10 cellular contexts compared by ENCODE assay signal in genomic region chr20:60984666-60985065, GRCh38.
"Had no signal": no experiment of that assay in that cellular context is flagged by ENCODE, and none has a peak within 500 bp of the region (broad histone marks: within the 10 kb centered on the region; RNA-seq: fewer than 3 reads in every experiment).

No MANE protein-coding gene starts in this region.

- H3K27me3 ChIP-seq: cardiac muscle cell had no signal

- H3K4me1 ChIP-seq: heart right ventricle, left ventricle myocardium inferior had no signal

- DNase-seq: activated naive CD4-positive, alpha-beta T cell treated with anti-CD3 and anti-CD28 coated beads, Interleukin-2, amount 10 ng/mL, durations not matched to agents 7 days and 5 days; effector CD4-positive, alpha-beta T cell; foreskin melanocyte; heart right ventricle; left ventricle myocardium inferior; stimulated activated CD4-positive, alpha-beta T cell treated with anti-CD3 and anti-CD28 coated beads, Interleukin-2, amount 100 ng/mL, for 24 hours; stimulated activated naive CD4-positive, alpha-beta T cell; trophoblast cell had no signal

- H3K4me3 ChIP-seq: cardiac muscle cell, heart right ventricle, left ventricle myocardium inferior had no signal

- H3K36me3 ChIP-seq: cardiac muscle cell, heart right ventricle, left ventricle myocardium inferior had no signal

- H3K27ac ChIP-seq: cardiac muscle cell, heart right ventricle, left ventricle myocardium inferior had no signal

- ATAC-seq: heart right ventricle, sciatic nerve had no signal
